Comparison of ENCODE assay signal across 14 cellular contexts in genomic region chr22:19876314-19876940, GRCh38. TPM values are rescaled to one million over a fixed set of nuclear protein-coding genes. Genes with fewer than 3 reads are reported as not detected.
DNase-seq lines count a peak whose midpoint lies in the region; ATAC-seq, FAIRE-seq and TF ChIP-seq lines count a peak whose summit lies in the region.
"Had no signal": no experiment of that assay in that cellular context is flagged by ENCODE, and none has a peak within 500 bp of the region (broad histone marks: within the 10 kb centered on the region; RNA-seq: fewer than 3 reads in every experiment).

No MANE protein-coding gene starts in this region.

- no peaks in the 10 kb centered on the region for H3K79me2 ChIP-seq in DND-41 (ENCODE audit: insufficient read depth, low read length)

- H3K27ac ChIP-seq in A549, result peak overlapping the region; percentile 47 to 92; a peak in 5 of 6 replicates
- peak overlapping the region; percentile 25; the same call in 1 of the 2 replicates for H3K27ac ChIP-seq in DND-41 (ENCODE audit: low read length)
- peak overlapping the region; percentile 48 for H3K27ac ChIP-seq in brain microvascular endothelial cell
- no peak overlapping the region for H3K27ac ChIP-seq in transverse colon
- H3K27ac ChIP-seq in testis, result no peak overlapping the region
- H3K27ac ChIP-seq: SJSA1 had no signal

- H3K9ac ChIP-seq in DND-41 (ENCODE audit: low read depth, low read length), result no peak overlapping the region

- H3K36me3 ChIP-seq in DND-41 (ENCODE audit: insufficient read depth, low read length), result no peaks in the 10 kb centered on the region
- H3K36me3 ChIP-seq in brain microvascular endothelial cell (replicated peaks), result no peaks in the 10 kb centered on the region
- H3K36me3 ChIP-seq in transverse colon, result no peaks in the 10 kb centered on the region
- H3K36me3 ChIP-seq in testis (ENCODE audit: low read depth, missing control alignments), result no peaks in the 10 kb centered on the region

- in situ Hi-C loops in brain microvascular endothelial cell (cut with HindIII; ENCODE audit: low pct_ligation_motif_present, low sequenced_read_pairs), result no loop called here
- in situ Hi-C loops in transverse colon (cut with MboI; ENCODE audit: low pct_ligation_motif_present in 1 of 4, low pct_unique_long_range_greater_than_20kb in 1 of 4, low sequenced_read_pairs in 3 of 4), result no loop called here

- H3K4me2 ChIP-seq in A549 (peak overlapping the region; percentile 47; the same call in 2 of the 3 replicates), DND-41 (ENCODE audit: insufficient read depth, low read length) (no peak overlapping the region)

- ATAC-seq in A549 (no peak), DND-41 (ENCODE audit: insufficient read depth, low read depth) (no peak), HG02623 (IDR thresholded peaks at IDR 0.05; ENCODE audit: unreplicated experiment) (no peak)
- ATAC-seq: CD8-positive, alpha-beta T cell had no signal

- no peak overlapping the region for H2AFZ ChIP-seq in DND-41 (ENCODE audit: low read depth, low read length)

- DNase-seq in A549 (ENCODE audit: low read depth in 1 of 2, low spot score in 1 of 2), result peak in 1 of 2 experiments; percentile 27
- no peak for DNase-seq in DND-41
- DNase-seq in brain microvascular endothelial cell, result no peak
- DNase-seq in mesenteric fat pad (ENCODE audit: low spot score), result peak; percentile 81
- DNase-seq in mucosa of gallbladder (ENCODE audit: low spot score), result no peak
- DNase-seq in transverse colon, result no peak
- DNase-seq in testis, result no peak
- DNase-seq: NCI-H1694, NCI-H748 treated with DMSO at 0.1 percent for 48 hours had no signal

- H4K20me1 ChIP-seq in DND-41 (ENCODE audit: insufficient read depth, low read length), result no peaks in the 10 kb centered on the region

- no peak for FAIRE-seq in A549 (lab: Jason Lieb, UNC)
- FAIRE-seq: bronchial epithelial cell had no signal

- TF ChIP-seq EP300 in A549 (IDR thresholded peaks at IDR 0.05) (no peak), transverse colon (IDR thresholded peaks at IDR 0.05; ENCODE audit: low read depth) (no peak)

- H3K27me3 ChIP-seq in DND-41 (ENCODE audit: insufficient read depth, low read length, poor library complexity) (no peaks in the 10 kb centered on the region), brain microvascular endothelial cell (replicated peaks) (no peaks in the 10 kb centered on the region), transverse colon (no peaks in the 10 kb centered on the region), testis (no peaks in the 10 kb centered on the region)
- H3K27me3 ChIP-seq: SJSA1 had no signal

- WGBS in A549 (ENCODE audit: missing lambda C conversion rate), result 100% methylated on average over 2 of the region's 21 CpGs
- 64% methylated on average over 12 of the region's 21 CpGs; no CpG with 5 or more reads in 1 of the 2 donors for WGBS in transverse colon (ENCODE audit: low coverage in 1 of 2), 2 donors
- WGBS in testis, 2 donors, result 72 to 78% methylated on average over 7 to 18 of the region's 21 CpGs

- H3K4me3 ChIP-seq in A549, result no peak overlapping the region
- no peak overlapping the region for H3K4me3 ChIP-seq in DND-41 (ENCODE audit: low read depth in 1 of 2, low read length in 2 of 2)
- no peak overlapping the region for H3K4me3 ChIP-seq in brain microvascular endothelial cell (ENCODE audit: low read depth, low read length)
- no peak overlapping the region for H3K4me3 ChIP-seq in transverse colon
- no peak overlapping the region for H3K4me3 ChIP-seq in testis
- H3K4me3 ChIP-seq: lung, SJSA1 had no signal

- H3K9me3 ChIP-seq in A549 (no peaks in the 10 kb centered on the region), DND-41 (ENCODE audit: insufficient read depth, low read length, severe bottlenecking) (no peaks in the 10 kb centered on the region), transverse colon (no peaks in the 10 kb centered on the region), testis (no peaks in the 10 kb centered on the region)
- H3K9me3 ChIP-seq: SJSA1 had no signal

- peak; percentile 29 to 43; a peak in 2 of 5 replicates for TF ChIP-seq RAD21 in A549 (conservative IDR thresholded peaks at IDR 0.05 in 1 of 2, IDR thresholded peaks at IDR 0.05 in 1 of 2)

- no peak for TF ChIP-seq POLR2A in A549 (IDR thresholded peaks at IDR 0.05; ENCODE audit: low read length)
- TF ChIP-seq POLR2A in transverse colon (IDR thresholded peaks at IDR 0.05), result no peak
- TF ChIP-seq POLR2A in testis (IDR thresholded peaks at IDR 0.05), result no peak

- peaks cover 62% of the 10 kb centered on the region for H3K4me1 ChIP-seq in A549
- no peaks in the 10 kb centered on the region for H3K4me1 ChIP-seq in DND-41 (ENCODE audit: insufficient read depth, low read length)
- peaks cover 11 to 45% (median 31%) of the 10 kb centered on the region in 4 donors for H3K4me1 ChIP-seq in transverse colon
- H3K4me1 ChIP-seq in testis, result no peaks in the 10 kb centered on the region

- CTCF ChIA-PET in A549 (lab: Yijun Ruan, JAX), result interaction anchor here (2.0 to 3.6 kb wide), 2 partner anchors 8 to 146 kb away, joined by 4 to 15 read pairs; no protein-coding TSS in a partner anchor

- intact Hi-C loops in transverse colon (cut with DNase I; ENCODE audit: low total_unique reads), result no loop called here
- intact Hi-C loops in testis (cut with DNase I; ENCODE audit: low total_unique reads), result no loop called here

- TF ChIP-seq CTCF in A549 (IDR thresholded peaks at IDR 0.05), result no peak
- TF ChIP-seq CTCF in DND-41 (IDR thresholded peaks at IDR 0.05; ENCODE audit: borderline replicate concordance, extremely low read depth, low read length, poor library complexity, severe bottlenecking), result no peak
- no peak for TF ChIP-seq CTCF in brain microvascular endothelial cell (IDR thresholded peaks at IDR 0.05; ENCODE audit: low read depth, low read length, missing control alignments)
- TF ChIP-seq CTCF in transverse colon (IDR thresholded peaks at IDR 0.05), result no peak
- TF ChIP-seq CTCF in testis (IDR thresholded peaks at IDR 0.05), result no peak

- POLR2A ChIA-PET in A549 (lab: Yijun Ruan, JAX), result no interaction called here

TF ChIP-seq in A549, 52 proteins besides CTCF, POLR2A, EP300 and RAD21:
- TF ChIP-seq PBX3 (IDR thresholded peaks at IDR 0.05), result no peak
- no peak for TF ChIP-seq USF2 (IDR thresholded peaks at IDR 0.05)
- TF ChIP-seq JUN (IDR thresholded peaks at IDR 0.05), result no peak
- no peak for TF ChIP-seq E2F6 (IDR thresholded peaks at IDR 0.05; ENCODE audit: borderline replicate concordance, low read depth)

RNA-seq across cellular contexts. Expression of gene GNB1L, which starts 21.8 kb away (rescaled TPM):
- polyA plus RNA-seq in A549 (2011; rRNA removed), result 1.6 and 1.8 TPM in 2 replicates
- polyA plus RNA-seq in A549 (2012; cell fraction: cytosol; rRNA removed), result 11.3 and 16.1 TPM in 2 replicates
- polyA plus RNA-seq in A549 (2012; cell fraction: nucleus; rRNA removed), result 14.3 and 27.3 TPM in 2 replicates
- polyA plus RNA-seq in A549 (2017; fragmentation: RNase III; extraction: RNeasy Plus Mini Kit Qiagen cat#74134 plus additional on column Dnase treatment), result 8.2 to 10.3 TPM (median 8.9 TPM) in 3 replicates
- polyA minus RNA-seq in A549 (2011; rRNA and poly(A)+ RNA removed), result 0.45 and 0.58 TPM in 2 replicates
- total RNA-seq in mesenteric fat pad, result 4.2 TPM
- 6.2 TPM for total RNA-seq in mucosa of gallbladder
- 1 to 10 TPM in 3 of 4 donors, under 1 TPM in 1; 0.80 to 4.8 (median 2.8) TPM for total RNA-seq in transverse colon
- 1 to 10 TPM; 5.5 to 6.9 TPM for total RNA-seq in testis
- 6.0 TPM for polyA plus RNA-seq in testis (ENCODE audit: insufficient read depth, low read depth, low replicate concordance)

RNA-seq across cellular contexts. Expression of gene RTL10, which starts 21.8 kb away (rescaled TPM):
- polyA plus RNA-seq in A549 (2011; rRNA removed) (4.4 and 4.5 TPM in 2 replicates), A549 (2017; fragmentation: RNase III; extraction: RNeasy Plus Mini Kit Qiagen cat#74134 plus additional on column Dnase treatment) (5.1 to 5.3 TPM (median 5.1 TPM) in 3 replicates), testis (ENCODE audit: insufficient read depth, low read depth, low replicate concordance) (10.9 TPM)
- 4.7 and 6.4 TPM in 2 replicates for polyA plus RNA-seq in A549 (2012; cell fraction: cytosol; rRNA removed)
- polyA plus RNA-seq in A549 (2012; cell fraction: nucleus; rRNA removed), result 17.3 and 23.4 TPM in 2 replicates
- 7.9 and 9.6 TPM in 2 replicates for polyA minus RNA-seq in A549 (2011; rRNA and poly(A)+ RNA removed)
- total RNA-seq in mesenteric fat pad (8.4 TPM), mucosa of gallbladder (18.4 TPM), transverse colon (10 to 100 TPM in 1 of 4 donors, 1 to 10 TPM in 3; 7.1 to 16.8 (median 7.8) TPM), testis (10 to 100 TPM; 11.0 to 14.7 TPM)

Comparison
In these comparisons a context has a peak if more than half of its experiments do, and no peak if none do; other contexts are left out.
1. H3K27ac ChIP-seq: peak in A549 (2 of 2), DND-41 (single experiment) and brain microvascular endothelial cell (single experiment); none in transverse colon (0 of 4) and testis (0 of 2).